32 cellular contexts compared by ENCODE assay signal in the genomic region with DNA sequence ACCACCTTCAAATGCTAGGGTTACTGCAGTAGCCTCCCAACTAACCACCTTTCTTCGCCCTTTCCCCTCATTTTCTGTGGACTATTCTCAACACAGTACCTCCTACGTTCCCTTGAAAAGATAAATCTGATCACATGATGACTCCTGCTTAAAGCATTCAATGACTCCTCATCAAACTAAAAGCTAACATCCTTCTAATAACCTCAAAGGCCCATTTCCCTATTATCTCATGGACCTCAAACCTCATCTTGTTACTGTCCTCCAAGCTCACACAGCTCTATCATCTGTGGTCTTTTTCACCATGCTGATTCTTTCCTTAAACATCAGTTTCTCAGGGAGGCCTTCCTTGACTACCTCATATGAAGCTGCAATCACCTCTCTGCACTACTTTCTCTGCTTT. TPM values are rescaled to one million over a fixed set of nuclear protein-coding genes. Genes with fewer than 3 reads are reported as not detected.
"Had no signal": no experiment of that assay in that cellular context is flagged by ENCODE, and none has a peak within 500 bp of the region (broad histone marks: within the 10 kb centered on the region; RNA-seq: fewer than 3 reads in every experiment).

No MANE protein-coding gene starts in this region.

- DNase-seq: activated CD4-positive, alpha-beta memory T cell treated with anti-CD3 and anti-CD28 coated beads, Interleukin-2, amount 10 ng/mL, durations not matched to agents 7 days and 5 days; activated CD4-positive, alpha-beta T cell treated with anti-CD3 and anti-CD28 coated beads for 1 hour; activated CD4-positive, alpha-beta T cell treated with anti-CD3 and anti-CD28 coated beads, Interleukin-2, amount 10 ng/mL, durations not matched to agents 7 days and 5 days; activated CD8-positive, alpha-beta memory T cell treated with anti-CD3 and anti-CD28 coated beads, Interleukin-2, amount 50 U/mL, for 48 hours; activated gamma-delta T cell; activated naive CD4-positive, alpha-beta T cell treated with anti-CD3 and anti-CD28 coated beads, Interleukin-2, amount 50 U/mL, for 16 hours; activated T-cell treated with anti-CD3 and anti-CD28 coated beads, Interleukin-2, amount 50 U/mL, for 24 hours; amygdala; effector CD4-positive, alpha-beta T cell; islet precursor cell; left cardiac atrium; left ventricle myocardium superior; mammary epithelial cell; naive B cell; nephron progenitor cell; pancreas; sigmoid colon; spleen; stimulated activated naive CD4-positive, alpha-beta T cell treated with Interleukin-2 at 50 U/mL for 16 hours; T-helper 9 cell; testis; transverse colon; uterus had no signal

- H3K4me1 ChIP-seq: breast epithelium, pancreas, prostate gland, sigmoid colon, spleen, testis, transverse colon had no signal

- H3K36me3 ChIP-seq: breast epithelium, esophagus muscularis mucosa, pancreas, prostate gland, sigmoid colon, spleen, transverse colon, uterus had no signal

- H3K27me3 Mint-ChIP-seq: dendritic cell treated with granulocyte-macrophage colony-stimulating factor and Interleukin-4, amounts not matched to agents 40 ng/mL and 50 ng/mL, for 4 days; naive B cell had no signal

- H3K4me3 Mint-ChIP-seq: activated CD4-positive, alpha-beta memory T cell treated with anti-CD3 and anti-CD28 coated beads, Interleukin-2, amount 10 ng/mL, durations not matched to agents 7 days and 5 days; activated CD4-positive, alpha-beta T cell treated with anti-CD3 and anti-CD28 coated beads, Interleukin-2, amount 10 ng/mL, durations not matched to agents 7 days and 5 days; activated T-cell treated with anti-CD3 and anti-CD28 coated beads, Interleukin-2, amount 50 U/mL, for 24 hours; central memory CD8-positive, alpha-beta T cell; dendritic cell treated with granulocyte-macrophage colony-stimulating factor and Interleukin-4, amounts not matched to agents 40 ng/mL and 50 ng/mL, for 4 days; naive B cell; nephron progenitor cell had no signal

- H3K27ac Mint-ChIP-seq: activated CD4-positive, alpha-beta memory T cell treated with anti-CD3 and anti-CD28 coated beads, Interleukin-2, amount 10 ng/mL, durations not matched to agents 7 days and 5 days; activated CD4-positive, alpha-beta T cell treated with anti-CD3 and anti-CD28 coated beads, Interleukin-2, amount 10 ng/mL, durations not matched to agents 7 days and 5 days; activated T-cell treated with anti-CD3 and anti-CD28 coated beads, Interleukin-2, amount 50 U/mL, for 24 hours; dendritic cell treated with granulocyte-macrophage colony-stimulating factor and Interleukin-4, amounts not matched to agents 40 ng/mL and 50 ng/mL, for 4 days; naive B cell; nephron progenitor cell had no signal

- H3K79me2 ChIP-seq: hepatocyte had no signal

- H3K27me3 ChIP-seq: breast epithelium, esophagus muscularis mucosa, hepatocyte, pancreas, sigmoid colon, testis, transverse colon, uterus had no signal

- ATAC-seq: left ventricle myocardium superior, pancreas had no signal

- H3K27ac ChIP-seq: breast epithelium, hepatocyte, pancreas, prostate gland, spleen, testis, transverse colon, uterus had no signal

- H2AFZ ChIP-seq: hepatocyte had no signal

- FAIRE-seq: frontal cortex, pancreas had no signal

- H3K36me3 Mint-ChIP-seq: naive B cell had no signal

- H3K4me3 ChIP-seq: breast epithelium, hepatocyte, pancreas, prostate gland, sigmoid colon, spleen, testis, transverse colon, uterus had no signal

- H3K4me2 ChIP-seq: hepatocyte had no signal

- H3K9me3 ChIP-seq: breast epithelium, esophagus muscularis mucosa, pancreas, prostate gland, sigmoid colon, spleen, testis, transverse colon, uterus had no signal

- H3K9me3 Mint-ChIP-seq: activated CD4-positive, alpha-beta memory T cell treated with anti-CD3 and anti-CD28 coated beads, Interleukin-2, amount 10 ng/mL, durations not matched to agents 7 days and 5 days; activated CD4-positive, alpha-beta T cell treated with anti-CD3 and anti-CD28 coated beads, Interleukin-2, amount 10 ng/mL, durations not matched to agents 7 days and 5 days; activated T-cell treated with anti-CD3 and anti-CD28 coated beads, Interleukin-2, amount 50 U/mL, for 24 hours; central memory CD8-positive, alpha-beta T cell; dendritic cell treated with granulocyte-macrophage colony-stimulating factor and Interleukin-4, amounts not matched to agents 40 ng/mL and 50 ng/mL, for 4 days; naive B cell; nephron progenitor cell had no signal

- H3K4me1 Mint-ChIP-seq: activated CD4-positive, alpha-beta memory T cell treated with anti-CD3 and anti-CD28 coated beads, Interleukin-2, amount 10 ng/mL, durations not matched to agents 7 days and 5 days; activated CD4-positive, alpha-beta T cell treated with anti-CD3 and anti-CD28 coated beads, Interleukin-2, amount 10 ng/mL, durations not matched to agents 7 days and 5 days; central memory CD8-positive, alpha-beta T cell; naive B cell; nephron progenitor cell had no signal

RNA-seq across cellular contexts. Expression of gene GADL1, which starts 29.6 kb away (rescaled TPM):
- total RNA-seq: activated CD4-positive, alpha-beta memory T cell treated with anti-CD3 and anti-CD28 coated beads, Interleukin-2, amount 10 ng/mL, durations not matched to agents 7 days and 5 days; activated CD4-positive, alpha-beta T cell treated with anti-CD3 and anti-CD28 coated beads, Interleukin-2, amount 10 ng/mL, durations not matched to agents 7 days and 5 days; breast epithelium; left cardiac atrium; left ventricle myocardium superior; mammary epithelial cell; mucosa of gallbladder; pancreas; prostate gland; sigmoid colon; T-helper 1 cell treated with Interleukin-12 subunit alpha and Interleukin-12 subunit beta and Interleukin-4 antibody, amounts not matched to agents 30 ng/mL and 1 ng/mL, for 36 hours; transverse colon had no signal
- polyA plus RNA-seq: hepatocyte, mammary epithelial cell, sigmoid colon had no signal
